ENCODE assay signal across 22 cellular contexts in the genomic region with DNA sequence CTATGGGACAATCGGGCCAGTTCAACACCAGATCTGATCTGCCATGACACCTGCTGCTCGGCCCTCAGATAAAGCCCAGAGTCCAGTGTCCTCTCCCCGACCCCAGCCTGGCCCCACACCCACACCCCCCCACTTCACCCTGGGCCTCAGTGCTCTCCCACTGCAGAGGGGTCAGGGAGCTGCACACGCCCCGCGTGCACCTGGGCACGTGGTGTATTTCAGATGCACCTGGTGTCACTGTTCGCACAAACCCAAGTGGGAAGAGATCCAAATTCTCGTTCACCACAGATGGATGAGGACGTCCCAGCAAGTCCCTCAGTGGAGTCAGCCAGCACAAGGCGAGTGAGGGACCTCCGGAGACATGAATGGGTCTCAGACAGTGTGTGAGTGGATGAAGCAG.
A peak's percentile ranks its signal among the peaks of the same experiment; 100 is the strongest.
DNase-seq lines count a peak whose midpoint lies in the region; ATAC-seq lines count a peak whose summit lies in the region.
"Had no signal": no experiment of that assay in that cellular context is flagged by ENCODE, and none has a peak within 500 bp of the region (broad histone marks: within the 10 kb centered on the region; RNA-seq: fewer than 3 reads in every experiment).

No MANE protein-coding gene starts in this region.

- H3K27ac ChIP-seq in CD4-positive, CD25-positive, alpha-beta regulatory T cell (ENCODE audit: insufficient read depth, low read length, poor library complexity, severe bottlenecking) = no peak overlapping the region
- H3K27ac ChIP-seq: breast epithelium, prostate gland, SJSA1, transverse colon had no signal

- no peak for DNase-seq in T-helper 2 cell treated with Interferon-gamma antibody and Interleukin-4, amounts not matched to agents 5 μg/mL and 100 μg/mL, for 36 hours (ENCODE audit: low spot score)
- DNase-seq in T-helper 2 cell = no peak
- DNase-seq in CD4-positive, CD25-positive, alpha-beta regulatory T cell = no peak
- DNase-seq in activated naive CD8-positive, alpha-beta T cell treated with anti-CD3 and anti-CD28 coated beads for 36 hours = no peak
- DNase-seq in naive thymus-derived CD8-positive, alpha-beta T cell = no peak
- no peak for DNase-seq in HPDE6-E6E7 (ENCODE audit: extremely low spot score)
- no peak for DNase-seq in dermis blood vessel endothelial cell
- DNase-seq in stimulated activated CD4-positive, alpha-beta T cell treated with anti-CD3 and anti-CD28 coated beads, Interleukin-2, amount 100 ng/mL, for 48 hours = no peak
- DNase-seq: 8988T; C1 segment of cervical spinal cord; DMS79; effector CD4-positive, alpha-beta T cell; naive B cell; NCI-H2081; NCI-H524 treated with DMSO at 0.1 percent for 48 hours; stimulated activated naive B cell treated with anti-CD40 and anti-IgM and Interleukin-4, amounts not matched to agents 10 μg/mL and 1 μg/mL and 100 μg/mL, for 72 hours; transverse colon had no signal

- H3K27ac Mint-ChIP-seq in T-helper 2 cell treated with Interferon-gamma antibody and Interleukin-4, amounts not matched to agents 5 μg/mL and 100 μg/mL, for 36 hours = peak overlapping the region; percentile 78
- H3K27ac Mint-ChIP-seq in CD4-positive, CD25-positive, alpha-beta regulatory T cell = peak overlapping the region; percentile 60 to 95 (median 82)
- peak overlapping the region; percentile 4 for H3K27ac Mint-ChIP-seq in activated naive CD8-positive, alpha-beta T cell treated with anti-CD3 and anti-CD28 coated beads for 36 hours
- H3K27ac Mint-ChIP-seq in naive thymus-derived CD8-positive, alpha-beta T cell = peak overlapping the region; percentile 92 to 98 (median 95)
- H3K27ac Mint-ChIP-seq: stimulated activated naive B cell treated with anti-CD40 and anti-IgM and Interleukin-4, amounts not matched to agents 10 μg/mL and 1 μg/mL and 100 μg/mL, for 72 hours had no signal

- H3K9me3 Mint-ChIP-seq in T-helper 2 cell treated with Interferon-gamma antibody and Interleukin-4, amounts not matched to agents 5 μg/mL and 100 μg/mL, for 36 hours = no peaks in the 10 kb centered on the region
- peaks cover 0 to 4% (median 0%) of the 10 kb centered on the region in 7 donors for H3K9me3 Mint-ChIP-seq in CD4-positive, CD25-positive, alpha-beta regulatory T cell
- peaks cover 7% of the 10 kb centered on the region for H3K9me3 Mint-ChIP-seq in activated naive CD8-positive, alpha-beta T cell treated with anti-CD3 and anti-CD28 coated beads for 36 hours
- H3K9me3 Mint-ChIP-seq in naive thymus-derived CD8-positive, alpha-beta T cell = peaks cover 0 to 16% (median 9%) of the 10 kb centered on the region in 9 donors
- H3K9me3 Mint-ChIP-seq: naive B cell; stimulated activated naive B cell treated with anti-CD40 and anti-IgM and Interleukin-4, amounts not matched to agents 10 μg/mL and 1 μg/mL and 100 μg/mL, for 72 hours had no signal

- no peak for ATAC-seq in CD4-positive, CD25-positive, alpha-beta regulatory T cell (ENCODE audit: low read depth in 2 of 2)
- ATAC-seq in naive thymus-derived CD8-positive, alpha-beta T cell = no peak

- peaks cover 62% of the 10 kb centered on the region for H3K27me3 Mint-ChIP-seq in T-helper 2 cell treated with Interferon-gamma antibody and Interleukin-4, amounts not matched to agents 5 μg/mL and 100 μg/mL, for 36 hours (ENCODE audit: low read depth)
- peaks cover 36% of the 10 kb centered on the region for H3K27me3 Mint-ChIP-seq in CD4-positive, CD25-positive, alpha-beta regulatory T cell
- H3K27me3 Mint-ChIP-seq in activated naive CD8-positive, alpha-beta T cell treated with anti-CD3 and anti-CD28 coated beads for 36 hours = no peaks in the 10 kb centered on the region
- peaks cover 0 to 31% (median 0%) of the 10 kb centered on the region in 5 donors for H3K27me3 Mint-ChIP-seq in naive thymus-derived CD8-positive, alpha-beta T cell

- POLR2A ChIA-PET in naive thymus-derived CD8-positive, alpha-beta T cell (lab: Charles Lee) = interaction anchor here (1.0 to 1.6 kb wide), 3 partner anchors 15 to 69 kb away, joined by 3 to 5 read pairs (median 3); no protein-coding TSS in a partner anchor

- H3K36me3 ChIP-seq in CD4-positive, CD25-positive, alpha-beta regulatory T cell (ENCODE audit: control insufficient read depth, insufficient read depth, low read length) = no peaks in the 10 kb centered on the region
- H3K36me3 ChIP-seq: breast epithelium, HAP-1, prostate gland, SJSA1, transverse colon had no signal

- peak overlapping the region; percentile 75 for H3K4me3 Mint-ChIP-seq in T-helper 2 cell treated with Interferon-gamma antibody and Interleukin-4, amounts not matched to agents 5 μg/mL and 100 μg/mL, for 36 hours
- H3K4me3 Mint-ChIP-seq in CD4-positive, CD25-positive, alpha-beta regulatory T cell = peak overlapping the region in 3 of 4 donors; percentile 15 to 90 (median 86)
- peak overlapping the region; percentile 74 for H3K4me3 Mint-ChIP-seq in activated naive CD8-positive, alpha-beta T cell treated with anti-CD3 and anti-CD28 coated beads for 36 hours
- H3K4me3 Mint-ChIP-seq in naive thymus-derived CD8-positive, alpha-beta T cell = peak overlapping the region; percentile 88 to 99 (median 92)

- no peak overlapping the region for H3K4me3 ChIP-seq in CD4-positive, CD25-positive, alpha-beta regulatory T cell (ENCODE audit: low read depth, low read length)
- H3K4me3 ChIP-seq: breast epithelium, HAP-1, K562, prostate gland, SJSA1, transverse colon had no signal

- peaks cover 15% of the 10 kb centered on the region for H3K4me1 ChIP-seq in CD4-positive, CD25-positive, alpha-beta regulatory T cell (ENCODE audit: control insufficient read depth, insufficient read depth, low read length, poor library complexity, severe bottlenecking)
- H3K4me1 ChIP-seq: breast epithelium, prostate gland, transverse colon had no signal

- peaks cover 1% of the 10 kb centered on the region for H3K27me3 ChIP-seq in CD4-positive, CD25-positive, alpha-beta regulatory T cell (ENCODE audit: control insufficient read depth, insufficient read depth, low read length)

- H3K9me3 ChIP-seq in CD4-positive, CD25-positive, alpha-beta regulatory T cell (ENCODE audit: control insufficient read depth in 2 of 2, low read length in 2 of 2) = no peaks in the 10 kb centered on the region
- H3K9me3 ChIP-seq: breast epithelium, HAP-1, prostate gland, SJSA1, transverse colon had no signal

- H3K4me1 Mint-ChIP-seq in T-helper 2 cell treated with Interferon-gamma antibody and Interleukin-4, amounts not matched to agents 5 μg/mL and 100 μg/mL, for 36 hours (ENCODE audit: low read depth) = peaks cover 14% of the 10 kb centered on the region
- H3K4me1 Mint-ChIP-seq in CD4-positive, CD25-positive, alpha-beta regulatory T cell = peaks cover 14 to 55% (median 20%) of the 10 kb centered on the region in 4 donors
- H3K4me1 Mint-ChIP-seq in activated naive CD8-positive, alpha-beta T cell treated with anti-CD3 and anti-CD28 coated beads for 36 hours = peaks cover 40% of the 10 kb centered on the region
- H3K4me1 Mint-ChIP-seq in naive thymus-derived CD8-positive, alpha-beta T cell = peaks cover 37 to 69% (median 50%) of the 10 kb centered on the region in 4 donors

- H3K36me3 Mint-ChIP-seq in T-helper 2 cell treated with Interferon-gamma antibody and Interleukin-4, amounts not matched to agents 5 μg/mL and 100 μg/mL, for 36 hours (ENCODE audit: low read depth) = no peaks in the 10 kb centered on the region
- H3K36me3 Mint-ChIP-seq in CD4-positive, CD25-positive, alpha-beta regulatory T cell = peaks cover 9% of the 10 kb centered on the region
- H3K36me3 Mint-ChIP-seq in activated naive CD8-positive, alpha-beta T cell treated with anti-CD3 and anti-CD28 coated beads for 36 hours = peaks cover 13% of the 10 kb centered on the region
- H3K36me3 Mint-ChIP-seq in naive thymus-derived CD8-positive, alpha-beta T cell = peaks cover 20 to 30% (median 29%) of the 10 kb centered on the region in 3 donors

Comparison
In these comparisons a context has a peak if more than half of its experiments do, and no peak if none do; other contexts are left out.
1. H3K27ac Mint-ChIP-seq: peak in every context shown above with its lines; median percentile 95 in naive thymus-derived CD8-positive, alpha-beta T cell; 82 in CD4-positive, CD25-positive, alpha-beta regulatory T cell; 78 in T-helper 2 cell treated with Interferon-gamma antibody and Interleukin-4, amounts not matched to agents 5 μg/mL and 100 μg/mL, for 36 hours; 4 in activated naive CD8-positive, alpha-beta T cell treated with anti-CD3 and anti-CD28 coated beads for 36 hours.